In the genomic region with DNA sequence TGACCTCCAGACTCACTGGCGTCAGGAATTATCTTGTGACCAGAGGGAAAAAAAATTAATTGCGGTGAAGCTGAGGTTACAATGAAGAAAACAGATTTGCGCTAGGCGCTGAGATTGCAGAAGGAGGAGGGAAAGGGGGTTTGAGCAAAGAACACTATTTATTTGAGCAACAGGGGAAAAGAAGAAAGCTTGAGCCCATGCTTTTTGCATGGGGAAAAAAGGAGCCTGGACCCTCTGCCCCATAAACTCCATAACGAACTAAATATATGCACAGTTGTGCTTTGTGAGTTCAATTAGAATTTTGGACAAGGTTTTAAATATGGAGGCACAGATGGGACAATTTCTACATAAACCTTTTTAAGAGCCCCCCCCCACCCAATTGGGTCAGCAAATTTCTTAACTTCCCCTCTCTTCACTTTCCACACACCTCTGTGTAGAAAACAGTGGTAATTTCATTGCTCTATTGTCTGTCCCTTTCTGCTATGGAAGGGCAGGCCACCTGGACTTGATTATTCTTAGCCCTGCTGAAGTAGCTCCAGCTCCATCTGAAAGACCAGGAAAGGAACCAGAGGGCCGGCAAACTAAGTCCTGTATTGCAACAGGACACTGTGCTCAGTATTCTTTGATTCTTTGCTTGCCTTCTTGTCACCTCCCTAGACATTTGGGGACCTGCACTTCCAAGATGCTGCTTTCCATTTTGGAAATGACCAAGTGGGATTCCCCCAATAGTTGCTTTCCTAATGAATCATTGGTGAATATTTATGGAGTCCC, we compare ENCODE assay signal across 8 cellular contexts. TPM values are rescaled to one million over a fixed set of nuclear protein-coding genes. Genes with fewer than 3 reads are reported as not detected.
A peak's percentile ranks its signal among the peaks of the same experiment; 100 is the strongest.
DNase-seq lines count a peak whose midpoint lies in the region; ATAC-seq, FAIRE-seq and TF ChIP-seq lines count a peak whose summit lies in the region.

No MANE protein-coding gene starts in this region.

- H3K9me3 ChIP-seq in skeletal muscle satellite cell (replicated peaks; ENCODE audit: low read length) = no peaks in the 10 kb centered on the region

- H3K27me3 ChIP-seq in skeletal muscle satellite cell (ENCODE audit: control insufficient read depth, insufficient read depth, low read length) = no peaks in the 10 kb centered on the region

- H3K36me3 ChIP-seq in skeletal muscle satellite cell (ENCODE audit: insufficient read depth, low read length) = peaks cover 22% of the 10 kb centered on the region

- ATAC-seq in SK-N-SH treated with all-trans-retinoic acid at 6 μM for 48 hours = no peak
- no peak for ATAC-seq in HG03442 (IDR thresholded peaks at IDR 0.05; ENCODE audit: unreplicated experiment)

- peak overlapping the region; percentile 99 for H3K9ac ChIP-seq in skeletal muscle satellite cell (ENCODE audit: low read depth, low read length)

- H3K4me3 ChIP-seq in fibroblast of villous mesenchyme (ENCODE audit: low read depth, low read length) = peak overlapping the region; percentile 91
- H3K4me3 ChIP-seq in skeletal muscle satellite cell (ENCODE audit: low read length) = peak overlapping the region; percentile 62

- peaks cover 69% of the 10 kb centered on the region for H3K4me1 ChIP-seq in skeletal muscle satellite cell (ENCODE audit: control insufficient read depth, insufficient read depth, low read length)

- DNase-seq in NCI-H2196 (lab: John Stamatoyannopoulos, UW; ENCODE audit: unreplicated experiment) (peak; percentile 68), NCI-H2196 treated with DMSO at 0.1 percent for 48 hours (lab: John Stamatoyannopoulos, UW; ENCODE audit: unreplicated experiment) (no peak), fibroblast of villous mesenchyme (ENCODE audit: low read depth) (peak; percentile 94), frontal cortex (ENCODE audit: low spot score in 2 of 2) (no peak), T1000 (lab: John Stamatoyannopoulos, UW) (no peak)

- TF ChIP-seq CTCF in fibroblast of villous mesenchyme (IDR thresholded peaks at IDR 0.05; ENCODE audit: insufficient read depth, low read depth, low read length) = no peak

- peak overlapping the region; percentile 70 for H3K4me2 ChIP-seq in skeletal muscle satellite cell (ENCODE audit: low read length)

- no peak for FAIRE-seq in frontal cortex (lab: Jason Lieb, UNC)

TF ChIP-seq in SK-N-SH treated with all-trans-retinoic acid at 6 μM for 48 hours, 23 proteins besides CTCF, POLR2A, EP300 and RAD21 (continues in another document):
- TF ChIP-seq ZNF565 (CRISPR knock-in tag; conservative IDR thresholded peaks at IDR 0.05; ENCODE audit: low read depth) = no peak
- TF ChIP-seq CSDC2 (CRISPR knock-in tag; IDR thresholded peaks at IDR 0.05) = no peak
- TF ChIP-seq, protein P1, sequence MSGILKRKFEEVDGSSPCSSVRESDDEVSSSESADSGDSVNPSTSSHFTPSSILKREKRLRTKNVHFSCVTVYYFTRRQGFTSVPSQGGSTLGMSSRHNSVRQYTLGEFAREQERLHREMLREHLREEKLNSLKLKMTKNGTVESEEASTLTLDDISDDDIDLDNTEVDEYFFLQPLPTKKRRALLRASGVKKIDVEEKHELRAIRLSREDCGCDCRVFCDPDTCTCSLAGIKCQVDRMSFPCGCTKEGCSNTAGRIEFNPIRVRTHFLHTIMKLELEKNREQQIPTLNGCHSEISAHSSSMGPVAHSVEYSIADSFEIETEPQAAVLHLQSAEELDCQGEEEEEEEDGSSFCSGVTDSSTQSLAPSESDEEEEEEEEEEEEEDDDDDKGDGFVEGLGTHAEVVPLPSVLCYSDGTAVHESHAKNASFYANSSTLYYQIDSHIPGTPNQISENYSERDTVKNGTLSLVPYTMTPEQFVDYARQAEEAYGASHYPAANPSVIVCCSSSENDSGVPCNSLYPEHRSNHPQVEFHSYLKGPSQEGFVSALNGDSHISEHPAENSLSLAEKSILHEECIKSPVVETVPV (CRISPR knock-in tag; IDR thresholded peaks at IDR 0.05) = no peak
- TF ChIP-seq, protein P2, sequence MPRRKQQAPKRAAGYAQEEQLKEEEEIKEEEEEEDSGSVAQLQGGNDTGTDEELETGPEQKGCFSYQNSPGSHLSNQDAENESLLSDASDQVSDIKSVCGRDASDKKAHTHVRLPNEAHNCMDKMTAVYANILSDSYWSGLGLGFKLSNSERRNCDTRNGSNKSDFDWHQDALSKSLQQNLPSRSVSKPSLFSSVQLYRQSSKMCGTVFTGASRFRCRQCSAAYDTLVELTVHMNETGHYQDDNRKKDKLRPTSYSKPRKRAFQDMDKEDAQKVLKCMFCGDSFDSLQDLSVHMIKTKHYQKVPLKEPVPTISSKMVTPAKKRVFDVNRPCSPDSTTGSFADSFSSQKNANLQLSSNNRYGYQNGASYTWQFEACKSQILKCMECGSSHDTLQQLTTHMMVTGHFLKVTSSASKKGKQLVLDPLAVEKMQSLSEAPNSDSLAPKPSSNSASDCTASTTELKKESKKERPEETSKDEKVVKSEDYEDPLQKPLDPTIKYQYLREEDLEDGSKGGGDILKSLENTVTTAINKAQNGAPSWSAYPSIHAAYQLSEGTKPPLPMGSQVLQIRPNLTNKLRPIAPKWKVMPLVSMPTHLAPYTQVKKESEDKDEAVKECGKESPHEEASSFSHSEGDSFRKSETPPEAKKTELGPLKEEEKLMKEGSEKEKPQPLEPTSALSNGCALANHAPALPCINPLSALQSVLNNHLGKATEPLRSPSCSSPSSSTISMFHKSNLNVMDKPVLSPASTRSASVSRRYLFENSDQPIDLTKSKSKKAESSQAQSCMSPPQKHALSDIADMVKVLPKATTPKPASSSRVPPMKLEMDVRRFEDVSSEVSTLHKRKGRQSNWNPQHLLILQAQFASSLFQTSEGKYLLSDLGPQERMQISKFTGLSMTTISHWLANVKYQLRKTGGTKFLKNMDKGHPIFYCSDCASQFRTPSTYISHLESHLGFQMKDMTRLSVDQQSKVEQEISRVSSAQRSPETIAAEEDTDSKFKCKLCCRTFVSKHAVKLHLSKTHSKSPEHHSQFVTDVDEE (CRISPR knock-in tag; IDR thresholded peaks at IDR 0.05) = peak; percentile 40; the same call in 1 of the 2 replicates
- TF ChIP-seq OSR1 (CRISPR knock-in tag; IDR thresholded peaks at IDR 0.05) = no peak
- no peak for TF ChIP-seq ISL1 (CRISPR knock-in tag; IDR thresholded peaks at IDR 0.05)
- no peak for TF ChIP-seq ZNF70 (CRISPR knock-in tag; IDR thresholded peaks at IDR 0.05)
- TF ChIP-seq ZFP30 (CRISPR knock-in tag; IDR thresholded peaks at IDR 0.05) = no peak
- 0 out of 2 replicates have a peak, but pooled peaks have one; percentile 39 for TF ChIP-seq PPARA (CRISPR knock-in tag; IDR thresholded peaks at IDR 0.05; ENCODE audit: borderline replicate concordance)
- TF ChIP-seq, protein P3, sequence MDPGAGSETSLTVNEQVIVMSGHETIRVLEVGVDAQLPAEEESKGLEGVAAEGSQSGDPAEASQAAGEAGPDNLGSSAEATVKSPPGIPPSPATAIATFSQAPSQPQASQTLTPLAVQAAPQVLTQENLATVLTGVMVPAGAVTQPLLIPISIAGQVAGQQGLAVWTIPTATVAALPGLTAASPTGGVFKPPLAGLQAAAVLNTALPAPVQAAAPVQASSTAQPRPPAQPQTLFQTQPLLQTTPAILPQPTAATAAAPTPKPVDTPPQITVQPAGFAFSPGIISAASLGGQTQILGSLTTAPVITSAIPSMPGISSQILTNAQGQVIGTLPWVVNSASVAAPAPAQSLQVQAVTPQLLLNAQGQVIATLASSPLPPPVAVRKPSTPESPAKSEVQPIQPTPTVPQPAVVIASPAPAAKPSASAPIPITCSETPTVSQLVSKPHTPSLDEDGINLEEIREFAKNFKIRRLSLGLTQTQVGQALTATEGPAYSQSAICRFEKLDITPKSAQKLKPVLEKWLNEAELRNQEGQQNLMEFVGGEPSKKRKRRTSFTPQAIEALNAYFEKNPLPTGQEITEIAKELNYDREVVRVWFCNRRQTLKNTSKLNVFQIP (CRISPR knock-in tag; IDR thresholded peaks at IDR 0.05; ENCODE audit: borderline replicate concordance, low read depth) = no peak
- no peak for TF ChIP-seq GLIS3 (CRISPR knock-in tag; IDR thresholded peaks at IDR 0.05)
- TF ChIP-seq, protein P4, sequence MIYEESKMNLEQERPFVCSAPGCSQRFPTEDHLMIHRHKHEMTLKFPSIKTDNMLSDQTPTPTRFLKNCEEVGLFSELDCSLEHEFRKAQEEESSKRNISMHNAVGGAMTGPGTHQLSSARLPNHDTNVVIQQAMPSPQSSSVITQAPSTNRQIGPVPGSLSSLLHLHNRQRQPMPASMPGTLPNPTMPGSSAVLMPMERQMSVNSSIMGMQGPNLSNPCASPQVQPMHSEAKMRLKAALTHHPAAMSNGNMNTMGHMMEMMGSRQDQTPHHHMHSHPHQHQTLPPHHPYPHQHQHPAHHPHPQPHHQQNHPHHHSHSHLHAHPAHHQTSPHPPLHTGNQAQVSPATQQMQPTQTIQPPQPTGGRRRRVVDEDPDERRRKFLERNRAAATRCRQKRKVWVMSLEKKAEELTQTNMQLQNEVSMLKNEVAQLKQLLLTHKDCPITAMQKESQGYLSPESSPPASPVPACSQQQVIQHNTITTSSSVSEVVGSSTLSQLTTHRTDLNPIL (CRISPR knock-in tag; IDR thresholded peaks at IDR 0.05; ENCODE audit: low read depth) = no peak
- TF ChIP-seq, protein P5, sequence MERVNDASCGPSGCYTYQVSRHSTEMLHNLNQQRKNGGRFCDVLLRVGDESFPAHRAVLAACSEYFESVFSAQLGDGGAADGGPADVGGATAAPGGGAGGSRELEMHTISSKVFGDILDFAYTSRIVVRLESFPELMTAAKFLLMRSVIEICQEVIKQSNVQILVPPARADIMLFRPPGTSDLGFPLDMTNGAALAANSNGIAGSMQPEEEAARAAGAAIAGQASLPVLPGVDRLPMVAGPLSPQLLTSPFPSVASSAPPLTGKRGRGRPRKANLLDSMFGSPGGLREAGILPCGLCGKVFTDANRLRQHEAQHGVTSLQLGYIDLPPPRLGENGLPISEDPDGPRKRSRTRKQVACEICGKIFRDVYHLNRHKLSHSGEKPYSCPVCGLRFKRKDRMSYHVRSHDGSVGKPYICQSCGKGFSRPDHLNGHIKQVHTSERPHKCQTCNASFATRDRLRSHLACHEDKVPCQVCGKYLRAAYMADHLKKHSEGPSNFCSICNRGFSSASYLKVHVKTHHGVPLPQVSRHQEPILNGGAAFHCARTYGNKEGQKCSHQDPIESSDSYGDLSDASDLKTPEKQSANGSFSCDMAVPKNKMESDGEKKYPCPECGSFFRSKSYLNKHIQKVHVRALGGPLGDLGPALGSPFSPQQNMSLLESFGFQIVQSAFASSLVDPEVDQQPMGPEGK (CRISPR knock-in tag; IDR thresholded peaks at IDR 0.05; ENCODE audit: borderline replicate concordance) = 0 out of 2 replicates have a peak, but pooled peaks have one; percentile 8
- no peak for TF ChIP-seq ZNF8 (CRISPR knock-in tag; IDR thresholded peaks at IDR 0.05)
- no peak for TF ChIP-seq ESRRG (CRISPR knock-in tag; IDR thresholded peaks at IDR 0.05)
- TF ChIP-seq SNAI2 (CRISPR knock-in tag; IDR thresholded peaks at IDR 0.05) = no peak
- no peak; the same call in 1 of the 2 replicates for TF ChIP-seq RARB (CRISPR knock-in tag; IDR thresholded peaks at IDR 0.05)

RNA-seq across cellular contexts. Expression of a gene that starts 0.9 kb away (rescaled TPM):
- total RNA-seq in fibroblast of villous mesenchyme = 32.4 and 86.3 TPM in 2 replicates
- total RNA-seq in skeletal muscle satellite cell (2012; rRNA removed) = 81.5 and 145 TPM in 2 replicates
- total RNA-seq in frontal cortex = 22.4 TPM

RNA-seq across cellular contexts. Expression of a gene that starts 29.1 kb away (rescaled TPM):
- 2.2 and 2.9 TPM in 2 replicates for total RNA-seq in fibroblast of villous mesenchyme
- total RNA-seq in skeletal muscle satellite cell (2012; rRNA removed) = 1.5 TPM in 2 replicates
- 1.2 TPM for total RNA-seq in frontal cortex

Comparison
In these comparisons a context has a peak if more than half of its experiments do, and no peak if none do; other contexts are left out.
1. DNase-seq: peak in NCI-H2196 (single experiment) and fibroblast of villous mesenchyme (single experiment); none in NCI-H2196 treated with DMSO at 0.1 percent for 48 hours (single experiment), frontal cortex (0 of 2) and T1000 (single experiment).